8 cellular contexts compared by ENCODE assay signal in the genomic region with DNA sequence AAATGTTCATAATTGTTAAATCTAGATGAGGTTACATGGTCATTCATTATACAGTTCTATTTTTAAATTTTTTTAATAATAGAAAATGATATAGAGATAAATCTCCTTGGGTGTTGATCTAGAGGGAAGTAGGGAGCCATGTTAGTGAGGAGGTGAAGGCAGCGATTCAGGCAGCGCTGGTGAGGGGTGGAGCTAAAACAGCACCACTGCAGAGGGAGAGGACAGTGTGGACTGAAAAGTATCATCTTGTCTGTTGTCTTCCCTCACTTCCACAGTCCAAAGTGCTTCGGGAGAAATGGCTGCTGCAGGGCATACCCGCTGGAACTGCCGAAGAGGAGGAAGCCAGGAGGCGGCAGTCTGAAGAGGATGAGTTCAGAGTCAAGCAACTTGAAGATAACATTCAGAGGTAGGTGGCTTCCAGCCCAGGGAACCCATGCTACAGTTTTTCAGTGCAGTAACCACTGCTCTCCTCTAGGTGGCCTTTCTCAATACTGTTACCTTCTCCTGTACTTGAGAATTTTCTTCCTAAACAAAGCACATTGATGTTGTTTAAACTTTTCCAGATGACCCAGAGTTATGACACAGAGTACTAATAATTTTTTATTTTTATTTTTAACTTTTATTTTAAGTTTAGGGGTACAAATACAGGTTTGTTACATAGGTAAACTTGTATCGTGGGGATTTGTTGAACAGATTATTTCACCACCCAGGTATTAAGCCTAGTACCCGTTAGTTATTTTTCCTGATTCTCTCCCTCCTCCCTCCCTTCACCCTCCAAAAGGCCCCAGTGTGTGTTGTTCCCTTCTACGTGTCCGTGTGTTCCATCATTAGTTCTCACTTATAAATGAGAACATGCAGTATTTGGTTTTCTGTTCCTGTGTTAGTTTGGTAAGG.
A peak's percentile ranks its signal among the peaks of the same experiment; 100 is the strongest.
DNase-seq lines count a peak whose midpoint lies in the region; ATAC-seq and TF ChIP-seq lines count a peak whose summit lies in the region.

No MANE protein-coding gene starts in this region.

- DNase-seq in AG09319 (ENCODE audit: extremely low read depth, low read depth): no peak
- DNase-seq in T-helper 17 cell: peak in 1 of 3 donors; percentile 11
- no peak for DNase-seq in esophagus muscularis mucosa (ENCODE audit: extremely low spot score)
- peak; percentile 31 for DNase-seq in stimulated activated CD4-positive, alpha-beta T cell treated with anti-CD3 and anti-CD28 coated beads, Interleukin-1b, Interleukin-23, amount 100 ng/mL, for 48 hours
- DNase-seq in lower leg skin (ENCODE audit: low spot score in 2 of 2): no peak
- no peak for DNase-seq in NCI-H2081 (lab: John Stamatoyannopoulos, UW)

- H3K4me3 Mint-ChIP-seq in T-helper 17 cell: peak overlapping the region; percentile 60

- peaks cover 9% of the 10 kb centered on the region for H3K27me3 Mint-ChIP-seq in T-helper 17 cell

- TF ChIP-seq CTCF in AG09319 (IDR thresholded peaks at IDR 0.05; ENCODE audit: low read depth, low read length) (peak; percentile 59), esophagus muscularis mucosa (IDR thresholded peaks at IDR 0.05) (peak; percentile 29 to 57 (median 39)), lower leg skin (IDR thresholded peaks at IDR 0.05) (no peak)

- TF ChIP-seq EP300 in esophagus muscularis mucosa (IDR thresholded peaks at IDR 0.05): no peak

- no peaks in the 10 kb centered on the region for H3K36me3 Mint-ChIP-seq in T-helper 17 cell (ENCODE audit: low read depth)

- TF ChIP-seq POLR2A in esophagus muscularis mucosa (IDR thresholded peaks at IDR 0.05; ENCODE audit: low read depth) (no peak), lower leg skin (IDR thresholded peaks at IDR 0.05) (no peak)

- ATAC-seq in GM18517 (IDR thresholded peaks at IDR 0.05; ENCODE audit: unreplicated experiment) (peak; percentile 92), HG03432 (IDR thresholded peaks at IDR 0.05; ENCODE audit: unreplicated experiment) (peak; percentile 80), T-helper 17 cell (peak; percentile 87)

- H3K4me1 Mint-ChIP-seq in T-helper 17 cell: peaks cover 2% of the 10 kb centered on the region

- 78% methylated on average over 10 of the region's 10 CpGs for WGBS in esophagus muscularis mucosa
- 73 to 80% methylated on average over 10 of the region's 10 CpGs for WGBS in lower leg skin, 2 donors

- no peaks in the 10 kb centered on the region for H3K9me3 ChIP-seq in T-helper 17 cell (ENCODE audit: control insufficient read depth, low read length, poor library complexity, severe bottlenecking)
- no peaks in the 10 kb centered on the region for H3K9me3 ChIP-seq in esophagus muscularis mucosa

- H3K36me3 ChIP-seq in esophagus muscularis mucosa: no peaks in the 10 kb centered on the region

- no peak overlapping the region for H3K27ac ChIP-seq in esophagus muscularis mucosa (replicated peaks in 1 of 4)

- peaks cover 0 to 3% (median 0%) of the 10 kb centered on the region in 4 donors for H3K27me3 ChIP-seq in esophagus muscularis mucosa

- H3K4me1 ChIP-seq in esophagus muscularis mucosa: peaks cover 0 to 6% (median 5%) of the 10 kb centered on the region in 4 donors

- intact Hi-C loops in esophagus muscularis mucosa (cut with DNase I) (no loop called here), lower leg skin (cut with DNase I; ENCODE audit: low total_unique reads) (no loop called here)

- no peak overlapping the region for H3K27ac Mint-ChIP-seq in T-helper 17 cell

- no peak overlapping the region for H3K4me3 ChIP-seq in esophagus muscularis mucosa
- H3K4me3 ChIP-seq in lower leg skin (ENCODE audit: low read depth, poor library complexity, severe bottlenecking): no peak overlapping the region

Comparison
In these comparisons a context has a peak if more than half of its experiments do, and no peak if none do; other contexts are left out.
1. CTCF ChIP-seq: peak in AG09319 (single experiment) and esophagus muscularis mucosa (3 of 3); none in lower leg skin (0 of 3).
2. Peak in every context shown above with its lines, with median percentiles within 50 percentile points of each other: ATAC-seq.